In genomic region chr1:146298575-146298897, GRCh38 we compare ENCODE assay signal across 8 cellular contexts.
DNase-seq lines count a peak whose midpoint lies in the region; ATAC-seq and TF ChIP-seq lines count a peak whose summit lies in the region.
"Not testable (repeated sequence)": the region's sequence is repeated elsewhere in the genome, so short reads cannot be mapped to it uniquely, and the experiment has no call there.

No MANE protein-coding gene starts in this region.

- not testable (repeated sequence) for H3K27me3 ChIP-seq in CD8-positive, alpha-beta T cell (ENCODE audit: insufficient read depth, low read length); foreskin keratinocyte

- not testable (repeated sequence) for H3K36me3 Mint-ChIP-seq in CD8-positive, alpha-beta T cell; T-cell; natural killer cell

- H3K27ac Mint-ChIP-seq in CD8-positive, alpha-beta T cell; T-cell; natural killer cell: not testable (repeated sequence)

- not testable (repeated sequence) for TF ChIP-seq CTCF in CD8-positive, alpha-beta T cell (IDR thresholded peaks at IDR 0.05); foreskin keratinocyte (conservative IDR thresholded peaks at IDR 0.05); natural killer cell (IDR thresholded peaks at IDR 0.05)

- H3K4me3 Mint-ChIP-seq in CD8-positive, alpha-beta T cell; T-cell; natural killer cell: not testable (repeated sequence)

- H3K27me3 Mint-ChIP-seq in CD8-positive, alpha-beta T cell (ENCODE audit: low read depth); T-cell; natural killer cell (ENCODE audit: low read depth in 2 of 2): not testable (repeated sequence)

- POLR2A ChIA-PET in CD8-positive, alpha-beta T cell (lab: Charles Lee); T-cell (lab: Charles Lee): not testable (repeated sequence)

- intact Hi-C loops in CD8-positive, alpha-beta T cell (cut with DNase I, micrococcal nuclease); natural killer cell (cut with micrococcal nuclease): not testable (repeated sequence)

- not testable (repeated sequence) for DNase-seq in CD8-positive, alpha-beta T cell; T-cell; foreskin keratinocyte; natural killer cell

- H3K27ac ChIP-seq in CD8-positive, alpha-beta T cell (ENCODE audit: low read depth, low read length); foreskin keratinocyte: not testable (repeated sequence)

- H3K36me3 ChIP-seq in CD8-positive, alpha-beta T cell (ENCODE audit: insufficient read depth, low read length) = not testable (repeated sequence)

- peak; percentile 95 for ATAC-seq in CD8-positive, alpha-beta T cell
- peak; percentile 82 for ATAC-seq in GM19043 (IDR thresholded peaks at IDR 0.05; ENCODE audit: low read depth, unreplicated experiment)
- ATAC-seq in GM21528 (IDR thresholded peaks at IDR 0.05; ENCODE audit: low FRiP score, unreplicated experiment) = peak; percentile 87
- ATAC-seq in HG02852 (IDR thresholded peaks at IDR 0.05; ENCODE audit: unreplicated experiment) = peak; percentile 87
- ATAC-seq in HG03196 (IDR thresholded peaks at IDR 0.05; ENCODE audit: unreplicated experiment) = peak; percentile 87
- peak; percentile 94 to 97 (median 96) for ATAC-seq in T-cell (replicated peaks in 1 of 4)
- ATAC-seq in foreskin keratinocyte = peak; percentile 95
- ATAC-seq in natural killer cell = peak; percentile 91 to 97 (median 91)

- not testable (repeated sequence) for H3K4me1 ChIP-seq in CD8-positive, alpha-beta T cell (ENCODE audit: insufficient read depth, low read length); foreskin keratinocyte

- CTCF ChIA-PET in CD8-positive, alpha-beta T cell (lab: Charles Lee); T-cell (lab: Charles Lee): not testable (repeated sequence)

- H3K4me1 Mint-ChIP-seq in CD8-positive, alpha-beta T cell (ENCODE audit: low read depth); T-cell; natural killer cell: not testable (repeated sequence)

- H3K9me3 ChIP-seq in CD8-positive, alpha-beta T cell (ENCODE audit: low read length) = not testable (repeated sequence)

- not testable (repeated sequence) for H3K9me3 Mint-ChIP-seq in CD8-positive, alpha-beta T cell; T-cell; natural killer cell

- not testable (repeated sequence) for H3K4me3 ChIP-seq in CD8-positive, alpha-beta T cell (ENCODE audit: low read depth, low read length)
